8 cellular contexts compared by ENCODE assay signal in genomic region chr11:129960216-129961214, GRCh38. TPM values are rescaled to one million over a fixed set of nuclear protein-coding genes. Genes with fewer than 3 reads are reported as not detected.
DNase-seq lines count a peak whose midpoint lies in the region; ATAC-seq, FAIRE-seq and TF ChIP-seq lines count a peak whose summit lies in the region.

No MANE protein-coding gene starts in this region.

- TF ChIP-seq POLR2A in A549 (IDR thresholded peaks at IDR 0.05; ENCODE audit: low read length), result no peak

- FAIRE-seq in A549 (lab: Jason Lieb, UNC) (no peak), kidney (lab: Jason Lieb, UNC) (no peak), D721Med (lab: Jason Lieb, UNC) (no peak)

- no peak overlapping the region for H3K4me3 ChIP-seq in A549
- H3K4me3 ChIP-seq in SU-DHL-6 (ENCODE audit: insufficient read depth, low read length, poor library complexity, severe bottlenecking), result peak overlapping the region; percentile 27
- H3K4me3 ChIP-seq in mucosa of descending colon, result no peak overlapping the region
- no peak overlapping the region for H3K4me3 ChIP-seq in kidney (ENCODE audit: low read length in 2 of 2)

- H3K27me3 ChIP-seq in SU-DHL-6 (ENCODE audit: low read length), result no peaks in the 10 kb centered on the region

- no peaks in the 10 kb centered on the region for H3K79me2 ChIP-seq in SU-DHL-6 (ENCODE audit: insufficient read depth, low read length)

- H3K27ac ChIP-seq in A549, result peak overlapping the region in 1 of 2 experiments; percentile 37; a peak in 2 of 6 replicates
- H3K27ac ChIP-seq in SU-DHL-6 (ENCODE audit: low read depth, low read length), result peak overlapping the region; percentile 90
- H3K27ac ChIP-seq in kidney (ENCODE audit: low read depth in 2 of 2, low read length in 2 of 2), result no peak overlapping the region

- TF ChIP-seq RAD21 in A549 (conservative IDR thresholded peaks at IDR 0.05 in 1 of 2, IDR thresholded peaks at IDR 0.05 in 1 of 2), result no peak

- peak; percentile 5 to 9 for DNase-seq in A549 (ENCODE audit: low read depth in 1 of 2, low spot score in 1 of 2)
- no peak for DNase-seq in mucosa of descending colon
- DNase-seq in kidney, result no peak
- no peak for DNase-seq in DMS 273 (lab: John Stamatoyannopoulos, UW; ENCODE audit: unreplicated experiment)
- no peak for DNase-seq in D721Med (ENCODE audit: insufficient read length, low spot score)

- TF ChIP-seq CTCF in A549 (IDR thresholded peaks at IDR 0.05) (no peak), SU-DHL-6 (IDR thresholded peaks at IDR 0.05; ENCODE audit: insufficient read depth, low read length, poor library complexity, severe bottlenecking) (no peak), mucosa of descending colon (IDR thresholded peaks at IDR 0.05) (no peak), kidney (IDR thresholded peaks at IDR 0.05; ENCODE audit: borderline replicate concordance, extremely low read depth, insufficient read depth) (no peak), D721Med (IDR thresholded peaks at IDR 0.05; ENCODE audit: insufficient read depth, missing control alignments) (no peak)

- H3K9me3 ChIP-seq in A549 (no peaks in the 10 kb centered on the region), SU-DHL-6 (ENCODE audit: insufficient read depth, low read length) (no peaks in the 10 kb centered on the region), mucosa of descending colon (no peaks in the 10 kb centered on the region), kidney (ENCODE audit: control insufficient read depth in 1 of 2, low read length in 2 of 2) (no peaks in the 10 kb centered on the region)

- ATAC-seq in A549, result peak in 1 of 2 experiments; percentile 49; a peak in 2 of 6 replicates
- ATAC-seq in GM18858 (IDR thresholded peaks at IDR 0.05; ENCODE audit: unreplicated experiment), result peak; percentile 83
- ATAC-seq in HG02981 (IDR thresholded peaks at IDR 0.05; ENCODE audit: unreplicated experiment), result peak; percentile 91
- peak; percentile 55 for ATAC-seq in mucosa of descending colon

- no peaks in the 10 kb centered on the region for H4K20me1 ChIP-seq in SU-DHL-6 (ENCODE audit: low read depth, low read length)

- H3K4me2 ChIP-seq in A549, result peak overlapping the region; percentile 52
- peak overlapping the region; percentile 77 for H3K4me2 ChIP-seq in SU-DHL-6 (ENCODE audit: low read depth, low read length, poor library complexity, severe bottlenecking)

- no peak for TF ChIP-seq EP300 in A549 (IDR thresholded peaks at IDR 0.05)

- H3K9ac ChIP-seq in SU-DHL-6 (ENCODE audit: low read length), result peak overlapping the region; percentile 54
- H3K9ac ChIP-seq in kidney (ENCODE audit: low read length in 2 of 2), result no peak overlapping the region

- intact Hi-C loops in mucosa of descending colon (cut with DNase I, micrococcal nuclease), result no loop called here
- intact Hi-C loops in kidney (cut with DNase I), result no loop called here

- peaks cover 33% of the 10 kb centered on the region for H3F3A ChIP-seq in SU-DHL-6 (ENCODE audit: insufficient read depth)

- POLR2A ChIA-PET in A549 (lab: Yijun Ruan, JAX), result no interaction called here

- H3K36me3 ChIP-seq in SU-DHL-6 (ENCODE audit: low read length) (no peaks in the 10 kb centered on the region), mucosa of descending colon (ENCODE audit: low read depth) (no peaks in the 10 kb centered on the region), kidney (ENCODE audit: control insufficient read depth in 1 of 2, insufficient read depth in 2 of 2, low read length in 2 of 2) (no peaks in the 10 kb centered on the region)

- no peaks in the 10 kb centered on the region for H3K9me2 ChIP-seq in SU-DHL-6 (replicated peaks; ENCODE audit: insufficient read depth, low read length)

- 81% methylated on average over 18 of the region's 18 CpGs for WGBS in A549 (ENCODE audit: missing lambda C conversion rate)

- H3K4me1 ChIP-seq in A549, result peaks cover 12% of the 10 kb centered on the region
- H3K4me1 ChIP-seq in mucosa of descending colon (ENCODE audit: low read depth), result no peaks in the 10 kb centered on the region
- H3K4me1 ChIP-seq in kidney (ENCODE audit: control insufficient read depth in 1 of 2, insufficient read depth in 1 of 2, low read depth in 1 of 2, low read length in 2 of 2), result peaks cover 0 to 5% of the 10 kb centered on the region in 2 donors

- no peak overlapping the region for H2AFZ ChIP-seq in SU-DHL-6 (ENCODE audit: low read depth, low read length, severe bottlenecking)

- CTCF ChIA-PET in A549 (lab: Yijun Ruan, JAX), result interaction anchor here (1.1 to 1.3 kb wide), 2 partner anchors 16 to 37 kb away, joined by 3 read pairs; no protein-coding TSS in a partner anchor

TF ChIP-seq in A549, 52 proteins besides CTCF, POLR2A, EP300 and RAD21:
- TF ChIP-seq JUNB (IDR thresholded peaks at IDR 0.05) (0 out of 2 replicates have a peak, but pooled peaks have one; percentile 23), FOSL2 (IDR thresholded peaks at IDR 0.05) (no peak), FOSL2 (CRISPR knock-in tag; IDR thresholded peaks at IDR 0.05) (peak; percentile 53), ESRRA (IDR thresholded peaks at IDR 0.05; ENCODE audit: borderline replicate concordance, low read length) (no peak), RCOR1 (IDR thresholded peaks at IDR 0.05; ENCODE audit: low read depth, low read length) (no peak)

RNA-seq across cellular contexts. Expression of gene PRDM10, which starts 42.1 kb away (rescaled TPM):
- polyA plus RNA-seq in A549 (2011; rRNA removed) (4.0 and 5.5 TPM in 2 replicates), A549 (2017; fragmentation: RNase III; extraction: RNeasy Plus Mini Kit Qiagen cat#74134 plus additional on column Dnase treatment) (2.8 to 3.1 TPM (median 2.8 TPM) in 3 replicates), kidney (ENCODE audit: insufficient read depth, low read depth, low replicate concordance) (1.5 TPM)
- 2.1 and 2.4 TPM in 2 replicates for polyA plus RNA-seq in A549 (2012; cell fraction: cytosol; rRNA removed)
- 7.9 and 8.8 TPM in 2 replicates for polyA plus RNA-seq in A549 (2012; cell fraction: nucleus; rRNA removed)
- polyA minus RNA-seq in A549 (2011; rRNA and poly(A)+ RNA removed), result 14.6 and 23.4 TPM in 2 replicates
- total RNA-seq in mucosa of descending colon (10 to 100 TPM; 12.1 to 17.9 (median 14.0) TPM), kidney (8.0 TPM)

Comparison
In these comparisons a context has a peak if more than half of its experiments do, and no peak if none do; other contexts are left out.
1. DNase-seq: peak in A549 (2 of 2); none in mucosa of descending colon (0 of 3), kidney (single experiment), DMS 273 (single experiment) and D721Med (single experiment).